ENCODE assay signal across 1 cellular context in the genomic region with DNA sequence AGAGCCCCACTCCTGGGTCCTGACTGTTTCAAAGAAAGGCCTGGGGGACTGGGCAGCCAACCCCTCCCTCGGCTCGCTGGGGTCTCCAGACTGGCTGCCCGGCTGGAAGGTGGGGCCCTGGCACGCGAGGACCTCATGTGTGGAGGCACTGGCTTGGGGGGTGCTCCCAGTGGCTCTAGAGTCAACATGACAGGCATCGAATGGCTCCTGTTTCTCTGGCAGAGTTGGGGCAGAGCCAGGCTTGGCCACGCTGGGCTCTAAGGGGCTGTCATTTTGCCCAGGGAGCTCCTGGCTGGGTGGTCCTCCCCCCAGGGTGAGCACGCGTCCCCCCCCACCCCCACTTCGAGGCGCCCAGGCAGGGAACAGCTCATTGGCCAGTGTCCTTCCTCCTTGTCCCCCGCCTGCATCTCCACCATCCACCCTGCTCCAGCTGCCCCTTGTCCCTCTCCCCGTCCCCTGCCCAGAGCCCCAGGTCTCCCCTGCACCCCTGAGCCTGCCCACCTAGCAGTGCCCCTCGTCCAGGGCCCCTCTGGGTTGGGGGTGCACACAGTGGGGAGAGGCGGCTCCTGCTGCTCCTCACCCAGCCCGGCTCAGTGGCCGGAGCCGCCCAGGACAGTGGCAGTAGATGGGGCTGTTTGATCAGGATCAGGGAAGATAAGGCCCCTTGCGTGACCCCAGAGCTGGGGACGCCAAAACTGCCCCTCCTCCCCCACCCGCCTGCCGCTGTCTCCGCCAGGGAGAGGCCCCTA.
TF ChIP-seq lines count a peak whose summit lies in the region.

No MANE protein-coding gene starts in this region.

TF ChIP-seq in GM23338, 12 proteins besides CTCF, POLR2A, EP300 and RAD21 (continued from another document):
- TF ChIP-seq, protein P1, sequence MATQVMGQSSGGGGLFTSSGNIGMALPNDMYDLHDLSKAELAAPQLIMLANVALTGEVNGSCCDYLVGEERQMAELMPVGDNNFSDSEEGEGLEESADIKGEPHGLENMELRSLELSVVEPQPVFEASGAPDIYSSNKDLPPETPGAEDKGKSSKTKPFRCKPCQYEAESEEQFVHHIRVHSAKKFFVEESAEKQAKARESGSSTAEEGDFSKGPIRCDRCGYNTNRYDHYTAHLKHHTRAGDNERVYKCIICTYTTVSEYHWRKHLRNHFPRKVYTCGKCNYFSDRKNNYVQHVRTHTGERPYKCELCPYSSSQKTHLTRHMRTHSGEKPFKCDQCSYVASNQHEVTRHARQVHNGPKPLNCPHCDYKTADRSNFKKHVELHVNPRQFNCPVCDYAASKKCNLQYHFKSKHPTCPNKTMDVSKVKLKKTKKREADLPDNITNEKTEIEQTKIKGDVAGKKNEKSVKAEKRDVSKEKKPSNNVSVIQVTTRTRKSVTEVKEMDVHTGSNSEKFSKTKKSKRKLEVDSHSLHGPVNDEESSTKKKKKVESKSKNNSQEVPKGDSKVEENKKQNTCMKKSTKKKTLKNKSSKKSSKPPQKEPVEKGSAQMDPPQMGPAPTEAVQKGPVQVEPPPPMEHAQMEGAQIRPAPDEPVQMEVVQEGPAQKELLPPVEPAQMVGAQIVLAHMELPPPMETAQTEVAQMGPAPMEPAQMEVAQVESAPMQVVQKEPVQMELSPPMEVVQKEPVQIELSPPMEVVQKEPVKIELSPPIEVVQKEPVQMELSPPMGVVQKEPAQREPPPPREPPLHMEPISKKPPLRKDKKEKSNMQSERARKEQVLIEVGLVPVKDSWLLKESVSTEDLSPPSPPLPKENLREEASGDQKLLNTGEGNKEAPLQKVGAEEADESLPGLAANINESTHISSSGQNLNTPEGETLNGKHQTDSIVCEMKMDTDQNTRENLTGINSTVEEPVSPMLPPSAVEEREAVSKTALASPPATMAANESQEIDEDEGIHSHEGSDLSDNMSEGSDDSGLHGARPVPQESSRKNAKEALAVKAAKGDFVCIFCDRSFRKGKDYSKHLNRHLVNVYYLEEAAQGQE (IDR thresholded peaks at IDR 0.05; ENCODE audit: unreplicated experiment), result no peak
- TF ChIP-seq CREB1 (CRISPR knock-in tag; IDR thresholded peaks at IDR 0.05; ENCODE audit: low read depth), result no peak
